In genomic region chr14:100165376-100165775, GRCh38 we compare ENCODE assay signal across 12 cellular contexts.
DNase-seq lines count a peak whose midpoint lies in the region; ATAC-seq and TF ChIP-seq lines count a peak whose summit lies in the region.
"Had no signal": no experiment of that assay in that cellular context is flagged by ENCODE, and none has a peak within 500 bp of the region (broad histone marks: within the 10 kb centered on the region; RNA-seq: fewer than 3 reads in every experiment).

No MANE protein-coding gene starts in this region.

- H3K9me3 ChIP-seq in HUES6 (ENCODE audit: control insufficient read depth, insufficient read depth, low read depth, low read length) = no peaks in the 10 kb centered on the region
- H3K9me3 ChIP-seq: psoas muscle had no signal

- H3K27ac Mint-ChIP-seq in stimulated activated memory B cell treated with anti-CD40 and anti-IgM and Interleukin-4, amounts not matched to agents 10 μg/mL and 1 μg/mL and 100 μg/mL, for 72 hours = peak overlapping the region; percentile 33
- H3K27ac Mint-ChIP-seq: brain had no signal

- no peak for DNase-seq in astrocyte of the spinal cord (ENCODE audit: low read depth, low spot score)
- DNase-seq in islet precursor cell = peak; percentile 71
- DNase-seq in DMS153 treated with DMSO at 0.1 percent for 48 hours (lab: John Stamatoyannopoulos, UW; ENCODE audit: unreplicated experiment) = no peak
- DNase-seq in stimulated activated CD4-positive, alpha-beta T cell treated with anti-CD3 and anti-CD28 coated beads, Interleukin-2, amount 100 ng/mL, for 48 hours = no peak
- DNase-seq: DMS79 treated with DMSO at 0.1 percent for 48 hours, NCI-H2029, OCI-M1, psoas muscle had no signal

- no peaks in the 10 kb centered on the region for H3K27me3 Mint-ChIP-seq in stimulated activated memory B cell treated with anti-CD40 and anti-IgM and Interleukin-4, amounts not matched to agents 10 μg/mL and 1 μg/mL and 100 μg/mL, for 72 hours

- peak; percentile 31 for ATAC-seq in stimulated activated memory B cell treated with anti-CD40 and anti-IgM and Interleukin-4, amounts not matched to agents 10 μg/mL and 1 μg/mL and 100 μg/mL, for 72 hours
- no peak for ATAC-seq in HG02840 (IDR thresholded peaks at IDR 0.05; ENCODE audit: low FRiP score, unreplicated experiment)
- ATAC-seq: psoas muscle had no signal

- H3K4me3 ChIP-seq in HUES6 (ENCODE audit: low read depth, low read length) = peak overlapping the region; percentile 10; the same call in 1 of the 2 replicates
- H3K4me3 ChIP-seq in astrocyte of the spinal cord (ENCODE audit: low read depth, low read length) = no peak overlapping the region
- H3K4me3 ChIP-seq: psoas muscle had no signal

- H3K36me3 ChIP-seq in HUES6 (ENCODE audit: control insufficient read depth, insufficient read depth, low read length) = no peaks in the 10 kb centered on the region

- no peaks in the 10 kb centered on the region for H3K9me3 Mint-ChIP-seq in stimulated activated memory B cell treated with anti-CD40 and anti-IgM and Interleukin-4, amounts not matched to agents 10 μg/mL and 1 μg/mL and 100 μg/mL, for 72 hours

- H3K4me3 Mint-ChIP-seq in stimulated activated memory B cell treated with anti-CD40 and anti-IgM and Interleukin-4, amounts not matched to agents 10 μg/mL and 1 μg/mL and 100 μg/mL, for 72 hours = peak overlapping the region; percentile 41

- H3K27ac ChIP-seq in HUES6 (ENCODE audit: low read depth, low read length) = no peak overlapping the region
- H3K27ac ChIP-seq: psoas muscle had no signal

- in situ Hi-C loops in astrocyte of the spinal cord (cut with HindIII; ENCODE audit: low sequenced_read_pairs) = no loop called here

- H3K27me3 ChIP-seq in HUES6 (ENCODE audit: control insufficient read depth, insufficient read depth, low read length) = peaks cover 47% of the 10 kb centered on the region

- peaks cover 5% of the 10 kb centered on the region; the same call in 1 of the 2 replicates for H3K4me1 ChIP-seq in HUES6 (ENCODE audit: control insufficient read depth, insufficient read depth, low read length)

- TF ChIP-seq CTCF in astrocyte of the spinal cord (IDR thresholded peaks at IDR 0.05; ENCODE audit: low read depth, low read length) = peak; percentile 8

- H3K36me3 Mint-ChIP-seq in stimulated activated memory B cell treated with anti-CD40 and anti-IgM and Interleukin-4, amounts not matched to agents 10 μg/mL and 1 μg/mL and 100 μg/mL, for 72 hours = no peaks in the 10 kb centered on the region
- H3K36me3 Mint-ChIP-seq: brain had no signal

- peaks cover 16% of the 10 kb centered on the region for H3K4me1 Mint-ChIP-seq in stimulated activated memory B cell treated with anti-CD40 and anti-IgM and Interleukin-4, amounts not matched to agents 10 μg/mL and 1 μg/mL and 100 μg/mL, for 72 hours
- H3K4me1 Mint-ChIP-seq: brain had no signal

- H3K9ac ChIP-seq in HUES6 (ENCODE audit: low read length) = no peak overlapping the region
